In genomic region chr2:209640358-209640757, GRCh38 we compare ENCODE assay signal across 21 cellular contexts.
DNase-seq lines count a peak whose midpoint lies in the region; ATAC-seq, FAIRE-seq and TF ChIP-seq lines count a peak whose summit lies in the region.
"Had no signal": no experiment of that assay in that cellular context is flagged by ENCODE, and none has a peak within 500 bp of the region (broad histone marks: within the 10 kb centered on the region; RNA-seq: fewer than 3 reads in every experiment).

No MANE protein-coding gene starts in this region.

- H3K9me3 Mint-ChIP-seq in MCF 10A (ENCODE audit: unreplicated experiment): no peaks in the 10 kb centered on the region
- H3K9me3 Mint-ChIP-seq: CD8-positive, alpha-beta T cell had no signal

- TF ChIP-seq CTCF in MCF 10A (IDR thresholded peaks at IDR 0.05; ENCODE audit: unreplicated experiment): no peak
- TF ChIP-seq CTCF in breast epithelium (IDR thresholded peaks at IDR 0.05): no peak
- TF ChIP-seq CTCF in RWPE2 (IDR thresholded peaks at IDR 0.05; ENCODE audit: poor library complexity, severe bottlenecking): no peak
- no peak for TF ChIP-seq CTCF in foreskin keratinocyte (conservative IDR thresholded peaks at IDR 0.05)

- peak overlapping the region; percentile 46 for H3K27ac Mint-ChIP-seq in MCF 10A (ENCODE audit: low read depth, unreplicated experiment)
- H3K27ac Mint-ChIP-seq: CD8-positive, alpha-beta T cell had no signal

- H3K36me3 Mint-ChIP-seq in MCF 10A (ENCODE audit: insufficient read depth, unreplicated experiment): no peaks in the 10 kb centered on the region
- H3K36me3 Mint-ChIP-seq: CD8-positive, alpha-beta T cell had no signal

- BruUV-seq in MCF 10A (replicated peaks; lab: Mats Ljungman, UMichigan): no TSS peak

- H3K27me3 Mint-ChIP-seq in MCF 10A (ENCODE audit: insufficient read depth, unreplicated experiment): no peaks in the 10 kb centered on the region

- CTCF ChIA-PET in MCF 10A (lab: Yijun Ruan, JAX): interaction anchor here (0.6 to 0.7 kb wide), 4 partner anchors 63 to 466 kb away, joined by 3 to 7 read pairs (median 4); partner anchors contain the start of gene MAP2

- H3K4me1 Mint-ChIP-seq in MCF 10A (ENCODE audit: insufficient read depth, unreplicated experiment): peaks cover 42% of the 10 kb centered on the region

- no peak overlapping the region for H3K4me3 Mint-ChIP-seq in MCF 10A (ENCODE audit: unreplicated experiment)
- H3K4me3 Mint-ChIP-seq: CD8-positive, alpha-beta T cell had no signal

- intact Hi-C loops in MCF 10A (cut with micrococcal nuclease): no loop called here
- intact Hi-C loops in breast epithelium (cut with DNase I; ENCODE audit: low total_unique reads): no loop called here

- ATAC-seq in RWPE2 (ENCODE audit: low read depth): peak; percentile 67
- peak; percentile 51 for ATAC-seq in foreskin keratinocyte
- ATAC-seq: CD8-positive, alpha-beta T cell had no signal

- H3K27me3 ChIP-seq in breast epithelium: no peaks in the 10 kb centered on the region
- no peaks in the 10 kb centered on the region for H3K27me3 ChIP-seq in RWPE2 (ENCODE audit: insufficient read depth, poor library complexity, severe bottlenecking)
- H3K27me3 ChIP-seq in foreskin keratinocyte: no peaks in the 10 kb centered on the region

- H3K4me3 ChIP-seq in breast epithelium (no peak overlapping the region), RWPE2 (ENCODE audit: severe bottlenecking) (no peak overlapping the region)

- no peaks in the 10 kb centered on the region for H3K9me3 ChIP-seq in breast epithelium
- no peaks in the 10 kb centered on the region for H3K9me3 ChIP-seq in RWPE2 (ENCODE audit: severe bottlenecking)

- POLR2A ChIA-PET in MCF 10A (lab: Yijun Ruan, JAX): no interaction called here

- TF ChIP-seq POLR2A in breast epithelium (IDR thresholded peaks at IDR 0.05) (no peak), GM12891 (IDR thresholded peaks at IDR 0.05; ENCODE audit: low read depth, low read length) (no peak)

- H3K4me1 ChIP-seq in breast epithelium: no peaks in the 10 kb centered on the region
- H3K4me1 ChIP-seq in RWPE2 (ENCODE audit: insufficient read depth, poor library complexity, severe bottlenecking): peaks cover 52% of the 10 kb centered on the region
- peaks cover 58% of the 10 kb centered on the region for H3K4me1 ChIP-seq in foreskin keratinocyte

- DNase-seq in MCF 10A (ENCODE audit: unreplicated experiment): no peak
- DNase-seq in breast epithelium (ENCODE audit: low spot score in 2 of 2): no peak
- no peak for DNase-seq in RWPE2 (ENCODE audit: low spot score)
- DNase-seq in foreskin keratinocyte: peak; percentile 86 to 91
- no peak for DNase-seq in GM12891 (ENCODE audit: insufficient read length, low spot score)
- DNase-seq in NCI-H82 treated with DMSO at 0.1 percent for 48 hours (lab: John Stamatoyannopoulos, UW; ENCODE audit: unreplicated experiment): no peak
- no peak for DNase-seq in NAMALWA (ENCODE audit: low spot score)
- DNase-seq: 8988T; AML-193; C1 segment of cervical spinal cord; CD8-positive, alpha-beta T cell; GDM1; H7; IMR-90; NCI-H1105 treated with DMSO at 0.1 percent for 48 hours; NCI-H2029 treated with DMSO at 0.1 percent for 48 hours; NCI-H345; NCI-H524; NCI-H774; SHP77 had no signal

- H3K27ac ChIP-seq in breast epithelium (no peak overlapping the region), RWPE2 (ENCODE audit: poor library complexity, severe bottlenecking) (peak overlapping the region; percentile 77), foreskin keratinocyte (peak overlapping the region; percentile 67)
- H3K27ac ChIP-seq: KMS-11 had no signal

- H3K36me3 ChIP-seq in breast epithelium: peaks cover 3% of the 10 kb centered on the region
- no peaks in the 10 kb centered on the region for H3K36me3 ChIP-seq in RWPE2 (ENCODE audit: low read depth)

- no peak for FAIRE-seq in GM12891 (lab: Jason Lieb, UNC)

TF ChIP-seq in GM12891, 5 proteins besides CTCF, POLR2A, EP300 and RAD21:
- TF ChIP-seq PAX5 (IDR thresholded peaks at IDR 0.05; ENCODE audit: insufficient read depth, low read length, severe bottlenecking) (no peak), POLR2AphosphoS5 (IDR thresholded peaks at IDR 0.05; ENCODE audit: low read depth, low read length) (no peak), TAF1 (IDR thresholded peaks at IDR 0.05; ENCODE audit: low read depth, low read length) (no peak), SPI1 (IDR thresholded peaks at IDR 0.05; ENCODE audit: low read depth, low read length) (no peak), POU2F2 (IDR thresholded peaks at IDR 0.05; ENCODE audit: low read depth, low read length) (no peak)

Comparison
In these comparisons a context has a peak if more than half of its experiments do, and no peak if none do; other contexts are left out.
1. DNase-seq: peak in foreskin keratinocyte (2 of 2); none in MCF 10A (single experiment), breast epithelium (0 of 2), RWPE2 (single experiment), GM12891 (single experiment), NCI-H82 treated with DMSO at 0.1 percent for 48 hours (single experiment) and NAMALWA (single experiment).
2. H3K27ac ChIP-seq: peak in RWPE2 (single experiment) and foreskin keratinocyte (single experiment); none in breast epithelium (0 of 2).